In genomic region chr7:42869131-42870020, GRCh38 we compare ENCODE assay signal across 9 cellular contexts. TPM values are rescaled to one million over a fixed set of nuclear protein-coding genes. Genes with fewer than 3 reads are reported as not detected.
DNase-seq lines count a peak whose midpoint lies in the region; ATAC-seq lines count a peak whose summit lies in the region.
"Had no signal": no experiment of that assay in that cellular context is flagged by ENCODE, and none has a peak within 500 bp of the region (broad histone marks: within the 10 kb centered on the region; RNA-seq: fewer than 3 reads in every experiment).

No MANE protein-coding gene starts in this region.

- H3K4me3 Mint-ChIP-seq in activated naive CD8-positive, alpha-beta T cell, result peak overlapping the region; percentile 44
- H3K4me3 Mint-ChIP-seq: CD4-positive, CD25-positive, alpha-beta regulatory T cell had no signal

- H3K9me3 Mint-ChIP-seq in activated naive CD8-positive, alpha-beta T cell (ENCODE audit: low read depth), result peaks cover under 1% of the 10 kb centered on the region

- DNase-seq in stimulated activated naive CD4-positive, alpha-beta T cell treated with Interleukin-2 at 50 U/mL for 16 hours (lab: John Stamatoyannopoulos, UW), result peak; percentile 51
- no peak for DNase-seq in stimulated activated naive CD4-positive, alpha-beta T cell (lab: John Stamatoyannopoulos, UW)
- DNase-seq in stimulated activated naive CD8-positive, alpha-beta T cell treated with anti-CD3 and anti-CD28 coated beads, Interleukin-15, Interleukin-2, amounts not matched to agents 100 U/mL and 50 U/mL, for 24 hours, result peak; percentile 50
- no peak for DNase-seq in ureter (ENCODE audit: low spot score)
- no peak for DNase-seq in C1 segment of cervical spinal cord (lab: John Stamatoyannopoulos, UW)
- DNase-seq in cortex of kidney (lab: John Stamatoyannopoulos, UW), result no peak

- peak overlapping the region; percentile 86 for H3K27ac Mint-ChIP-seq in activated naive CD8-positive, alpha-beta T cell

- peaks cover 4% of the 10 kb centered on the region for H3K27me3 Mint-ChIP-seq in activated naive CD8-positive, alpha-beta T cell

- H3K36me3 Mint-ChIP-seq in activated naive CD8-positive, alpha-beta T cell, result peaks cover 4% of the 10 kb centered on the region
- H3K36me3 Mint-ChIP-seq: CD4-positive, CD25-positive, alpha-beta regulatory T cell had no signal

- peaks cover 16% of the 10 kb centered on the region for H3K4me1 Mint-ChIP-seq in activated naive CD8-positive, alpha-beta T cell (ENCODE audit: low read depth)

- peak; percentile 98 for ATAC-seq in HG03342 (IDR thresholded peaks at IDR 0.05; ENCODE audit: unreplicated experiment)
- ATAC-seq in stimulated activated naive CD8-positive, alpha-beta T cell treated with anti-CD3 and anti-CD28 coated beads, Interleukin-15, Interleukin-2, amounts not matched to agents 100 U/mL and 50 U/mL, for 24 hours, result peak; percentile 99

RNA-seq across cellular contexts. Expression of gene C7orf25, which starts 42.5 kb away (rescaled TPM):
- total RNA-seq in ureter, result 6.6 TPM

Comparison
In these comparisons a context has a peak if more than half of its experiments do, and no peak if none do; other contexts are left out.
1. DNase-seq: peak in stimulated activated naive CD4-positive, alpha-beta T cell treated with Interleukin-2 at 50 U/mL for 16 hours (single experiment) and stimulated activated naive CD8-positive, alpha-beta T cell treated with anti-CD3 and anti-CD28 coated beads, Interleukin-15, Interleukin-2, amounts not matched to agents 100 U/mL and 50 U/mL, for 24 hours (single experiment); none in stimulated activated naive CD4-positive, alpha-beta T cell (0 of 6), ureter (single experiment), C1 segment of cervical spinal cord (0 of 14) and cortex of kidney (single experiment).